ENCODE assay signal across 10 cellular contexts in genomic region chr14:103549361-103550311, GRCh38. TPM values are rescaled to one million over a fixed set of nuclear protein-coding genes. Genes with fewer than 3 reads are reported as not detected.
A peak's percentile ranks its signal among the peaks of the same experiment; 100 is the strongest.
DNase-seq lines count a peak whose midpoint lies in the region; ATAC-seq and TF ChIP-seq lines count a peak whose summit lies in the region.
"Had no signal": no experiment of that assay in that cellular context is flagged by ENCODE, and none has a peak within 500 bp of the region (broad histone marks: within the 10 kb centered on the region; RNA-seq: fewer than 3 reads in every experiment).

No MANE protein-coding gene starts in this region.

- H3K27me3 ChIP-seq in osteoblast (ENCODE audit: insufficient read depth, low read length) (no peaks in the 10 kb centered on the region), vagina (no peaks in the 10 kb centered on the region)

- no peaks in the 10 kb centered on the region for H3K9me3 Mint-ChIP-seq in activated naive CD8-positive, alpha-beta T cell treated with anti-CD3 and anti-CD28 coated beads, Interleukin-2, amount 10 ng/mL, durations not matched to agents 7 days and 5 days
- no peaks in the 10 kb centered on the region for H3K9me3 Mint-ChIP-seq in activated naive CD8-positive, alpha-beta T cell treated with anti-CD3 and anti-CD28 coated beads for 36 hours
- H3K9me3 Mint-ChIP-seq: mesothelial cell of epicardium had no signal

- H3K4me3 Mint-ChIP-seq in activated naive CD8-positive, alpha-beta T cell treated with anti-CD3 and anti-CD28 coated beads, Interleukin-2, amount 10 ng/mL, durations not matched to agents 7 days and 5 days: no peak overlapping the region
- no peak overlapping the region for H3K4me3 Mint-ChIP-seq in activated naive CD8-positive, alpha-beta T cell treated with anti-CD3 and anti-CD28 coated beads for 36 hours
- H3K4me3 Mint-ChIP-seq: mesothelial cell of epicardium had no signal

- H3K36me3 Mint-ChIP-seq in activated naive CD8-positive, alpha-beta T cell treated with anti-CD3 and anti-CD28 coated beads, Interleukin-2, amount 10 ng/mL, durations not matched to agents 7 days and 5 days: peaks cover under 1% of the 10 kb centered on the region
- H3K36me3 Mint-ChIP-seq in activated naive CD8-positive, alpha-beta T cell treated with anti-CD3 and anti-CD28 coated beads for 36 hours: peaks cover 2% of the 10 kb centered on the region

- H3K4me1 ChIP-seq in osteoblast (ENCODE audit: insufficient read depth, low read length) (peaks cover 16% of the 10 kb centered on the region), vagina (peaks cover 52% of the 10 kb centered on the region)

- H3K9me3 ChIP-seq in osteoblast (ENCODE audit: low read depth, low read length) (no peaks in the 10 kb centered on the region), vagina (no peaks in the 10 kb centered on the region)

- peak; percentile 30 for DNase-seq in activated naive CD8-positive, alpha-beta T cell treated with anti-CD3 and anti-CD28 coated beads, Interleukin-2, amount 10 ng/mL, durations not matched to agents 7 days and 5 days
- no peak for DNase-seq in activated naive CD8-positive, alpha-beta T cell treated with anti-CD3 and anti-CD28 coated beads for 36 hours
- peak; percentile 72 for DNase-seq in Right ventricle myocardium superior
- peak; percentile 82 for DNase-seq in osteoblast (ENCODE audit: insufficient read length, low spot score, missing footprints)
- no peak for DNase-seq in vagina (ENCODE audit: extremely low spot score in 2 of 2)
- DNase-seq in AML-193 (lab: John Stamatoyannopoulos, UW): no peak
- no peak for DNase-seq in hepatic stellate cell (ENCODE audit: low spot score)
- DNase-seq: stimulated activated CD4-positive, alpha-beta T cell treated with anti-CD3 and anti-CD28 coated beads, Interleukin-4, amount 100 ng/mL, for 1 hour had no signal

- H3K79me2 ChIP-seq in osteoblast (ENCODE audit: insufficient read depth, low read length): peaks cover 9% of the 10 kb centered on the region

- peaks cover 28% of the 10 kb centered on the region for H4K20me1 ChIP-seq in osteoblast (ENCODE audit: insufficient read depth, low read length)

- H2AFZ ChIP-seq in osteoblast (ENCODE audit: low read length): no peak overlapping the region

- ATAC-seq in activated naive CD8-positive, alpha-beta T cell treated with anti-CD3 and anti-CD28 coated beads, Interleukin-2, amount 10 ng/mL, durations not matched to agents 7 days and 5 days (ENCODE audit: low read depth): no peak
- ATAC-seq in Right ventricle myocardium superior (ENCODE audit: poor library complexity) (peak; percentile 23), GM21515 (IDR thresholded peaks at IDR 0.05; ENCODE audit: unreplicated experiment) (no peak)

- no peak overlapping the region for H3K4me2 ChIP-seq in osteoblast (ENCODE audit: insufficient read depth, low read length)

- POLR2A ChIA-PET in activated naive CD8-positive, alpha-beta T cell treated with anti-CD3 and anti-CD28 coated beads, Interleukin-2, amount 10 ng/mL, durations not matched to agents 7 days and 5 days (lab: Charles Lee): no interaction called here

- no peaks in the 10 kb centered on the region for H3K4me1 Mint-ChIP-seq in activated naive CD8-positive, alpha-beta T cell treated with anti-CD3 and anti-CD28 coated beads, Interleukin-2, amount 10 ng/mL, durations not matched to agents 7 days and 5 days
- H3K4me1 Mint-ChIP-seq in activated naive CD8-positive, alpha-beta T cell treated with anti-CD3 and anti-CD28 coated beads for 36 hours: no peaks in the 10 kb centered on the region

- H3K36me3 ChIP-seq in osteoblast (ENCODE audit: insufficient read depth, low read length) (no peaks in the 10 kb centered on the region), vagina (no peaks in the 10 kb centered on the region)

- no peak overlapping the region for H3K27ac Mint-ChIP-seq in activated naive CD8-positive, alpha-beta T cell treated with anti-CD3 and anti-CD28 coated beads, Interleukin-2, amount 10 ng/mL, durations not matched to agents 7 days and 5 days
- no peak overlapping the region for H3K27ac Mint-ChIP-seq in activated naive CD8-positive, alpha-beta T cell treated with anti-CD3 and anti-CD28 coated beads for 36 hours
- H3K27ac Mint-ChIP-seq: mesothelial cell of epicardium had no signal

- no peak overlapping the region for H3K4me3 ChIP-seq in osteoblast (ENCODE audit: insufficient read depth, low read length)
- H3K4me3 ChIP-seq in vagina: no peak overlapping the region

- TF ChIP-seq POLR2A in vagina (IDR thresholded peaks at IDR 0.05): no peak

- TF ChIP-seq CTCF in osteoblast (IDR thresholded peaks at IDR 0.05; ENCODE audit: extremely low read depth, low read depth, low read length): no peak
- TF ChIP-seq CTCF in vagina (IDR thresholded peaks at IDR 0.05): no peak

- H3K27ac ChIP-seq in osteoblast (ENCODE audit: low read depth, low read length): no peak overlapping the region
- peak overlapping the region; percentile 87 for H3K27ac ChIP-seq in vagina

- no peaks in the 10 kb centered on the region for H3K27me3 Mint-ChIP-seq in activated naive CD8-positive, alpha-beta T cell treated with anti-CD3 and anti-CD28 coated beads, Interleukin-2, amount 10 ng/mL, durations not matched to agents 7 days and 5 days
- no peaks in the 10 kb centered on the region for H3K27me3 Mint-ChIP-seq in activated naive CD8-positive, alpha-beta T cell treated with anti-CD3 and anti-CD28 coated beads for 36 hours

- intact Hi-C loops in Right ventricle myocardium superior (cut with DNase I) (loop anchor here (5.0 kb wide), 1 partner anchor 47 kb away; no protein-coding TSS in a partner anchor), vagina (cut with DNase I) (loop anchor here (2.0 to 5.0 kb wide), 2 partner anchors 29 to 47 kb away; no protein-coding TSS in a partner anchor)

RNA-seq across cellular contexts. Expression of gene BAG5, which starts 12.8 kb away (rescaled TPM):
- 10 to 100 TPM; 31.7 to 32.3 TPM for total RNA-seq in activated naive CD8-positive, alpha-beta T cell treated with anti-CD3 and anti-CD28 coated beads, Interleukin-2, amount 10 ng/mL, durations not matched to agents 7 days and 5 days
- total RNA-seq in activated naive CD8-positive, alpha-beta T cell treated with anti-CD3 and anti-CD28 coated beads for 36 hours: 10 to 100 TPM; 36.3 to 38.9 TPM
- total RNA-seq in Right ventricle myocardium superior: 14.3 TPM
- 28.6 and 30.8 TPM in 2 replicates for total RNA-seq in osteoblast
- total RNA-seq in vagina: 21.6 TPM

RNA-seq across cellular contexts. Expression of gene COA8, which starts 13.1 kb away (rescaled TPM):
- 10 to 100 TPM; 26.7 to 29.5 TPM for total RNA-seq in activated naive CD8-positive, alpha-beta T cell treated with anti-CD3 and anti-CD28 coated beads, Interleukin-2, amount 10 ng/mL, durations not matched to agents 7 days and 5 days
- 10 to 100 TPM; 42.9 to 44.2 TPM for total RNA-seq in activated naive CD8-positive, alpha-beta T cell treated with anti-CD3 and anti-CD28 coated beads for 36 hours
- total RNA-seq in Right ventricle myocardium superior: 60.6 TPM
- 23.0 and 24.6 TPM in 2 replicates for total RNA-seq in osteoblast
- total RNA-seq in vagina: 17.2 TPM

RNA-seq across cellular contexts. Expression of gene TRMT61A, which starts 20.6 kb away (rescaled TPM):
- 1 to 10 TPM; 7.8 to 9.2 TPM for total RNA-seq in activated naive CD8-positive, alpha-beta T cell treated with anti-CD3 and anti-CD28 coated beads, Interleukin-2, amount 10 ng/mL, durations not matched to agents 7 days and 5 days
- total RNA-seq in activated naive CD8-positive, alpha-beta T cell treated with anti-CD3 and anti-CD28 coated beads for 36 hours: 10 to 100 TPM; 20.6 to 22.1 TPM
- total RNA-seq in Right ventricle myocardium superior (5.0 TPM), osteoblast (9.0 and 10.6 TPM in 2 replicates), vagina (17.7 TPM)

RNA-seq across cellular contexts. Expression of gene CKB, which starts 27.0 kb away (rescaled TPM):
- total RNA-seq in activated naive CD8-positive, alpha-beta T cell treated with anti-CD3 and anti-CD28 coated beads, Interleukin-2, amount 10 ng/mL, durations not matched to agents 7 days and 5 days: 1 to 10 TPM; 4.3 to 4.4 TPM
- 1 to 10 TPM; 3.1 to 3.3 TPM for total RNA-seq in activated naive CD8-positive, alpha-beta T cell treated with anti-CD3 and anti-CD28 coated beads for 36 hours
- 702 TPM for total RNA-seq in Right ventricle myocardium superior
- total RNA-seq in osteoblast: 5.1 and 8.3 TPM in 2 replicates
- 179 TPM for total RNA-seq in vagina

Comparison
In these comparisons a context has a peak if more than half of its experiments do, and no peak if none do; other contexts are left out.
1. DNase-seq: peak in activated naive CD8-positive, alpha-beta T cell treated with anti-CD3 and anti-CD28 coated beads, Interleukin-2, amount 10 ng/mL, durations not matched to agents 7 days and 5 days (single experiment), Right ventricle myocardium superior (single experiment) and osteoblast (single experiment); none in activated naive CD8-positive, alpha-beta T cell treated with anti-CD3 and anti-CD28 coated beads for 36 hours (single experiment), vagina (0 of 2), AML-193 (0 of 2) and hepatic stellate cell (single experiment).